2 cellular contexts compared by ENCODE assay signal in the genomic region with DNA sequence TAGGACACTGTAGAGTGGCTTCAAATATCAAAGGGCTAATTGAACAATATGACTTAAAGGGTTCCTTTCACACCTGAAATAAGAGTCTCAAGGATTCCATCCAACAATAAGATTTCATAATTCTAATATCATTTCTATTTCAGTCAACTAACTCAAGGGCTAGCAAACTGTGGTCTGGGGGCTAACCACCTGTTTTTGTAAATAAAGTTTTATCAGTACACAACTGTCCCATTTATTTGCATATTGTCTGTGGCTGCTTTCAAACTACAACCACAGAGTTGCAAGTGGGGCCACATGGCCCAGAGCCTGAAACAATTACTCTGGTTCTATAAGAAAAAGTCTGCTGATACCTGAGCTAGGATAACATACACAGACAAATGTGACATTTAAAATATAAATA.
TF ChIP-seq lines count a peak whose summit lies in the region.

No MANE protein-coding gene starts in this region.

TF ChIP-seq in GM23338, 12 proteins besides CTCF, POLR2A, EP300 and RAD21:
- TF ChIP-seq ZNF331 (CRISPR knock-in tag; IDR thresholded peaks at IDR 0.05; ENCODE audit: low read depth) (no peak), EZH2 (IDR thresholded peaks at IDR 0.05; ENCODE audit: low read depth, unreplicated experiment) (no peak), STAT1 (IDR thresholded peaks at IDR 0.05; ENCODE audit: unreplicated experiment) (no peak), ZNF114 (CRISPR knock-in tag; IDR thresholded peaks at IDR 0.05) (no peak)
- TF ChIP-seq, protein P1, sequence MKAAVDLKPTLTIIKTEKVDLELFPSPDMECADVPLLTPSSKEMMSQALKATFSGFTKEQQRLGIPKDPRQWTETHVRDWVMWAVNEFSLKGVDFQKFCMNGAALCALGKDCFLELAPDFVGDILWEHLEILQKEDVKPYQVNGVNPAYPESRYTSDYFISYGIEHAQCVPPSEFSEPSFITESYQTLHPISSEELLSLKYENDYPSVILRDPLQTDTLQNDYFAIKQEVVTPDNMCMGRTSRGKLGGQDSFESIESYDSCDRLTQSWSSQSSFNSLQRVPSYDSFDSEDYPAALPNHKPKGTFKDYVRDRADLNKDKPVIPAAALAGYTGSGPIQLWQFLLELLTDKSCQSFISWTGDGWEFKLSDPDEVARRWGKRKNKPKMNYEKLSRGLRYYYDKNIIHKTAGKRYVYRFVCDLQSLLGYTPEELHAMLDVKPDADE (IDR thresholded peaks at IDR 0.05): no peak
- TF ChIP-seq, protein P2, sequence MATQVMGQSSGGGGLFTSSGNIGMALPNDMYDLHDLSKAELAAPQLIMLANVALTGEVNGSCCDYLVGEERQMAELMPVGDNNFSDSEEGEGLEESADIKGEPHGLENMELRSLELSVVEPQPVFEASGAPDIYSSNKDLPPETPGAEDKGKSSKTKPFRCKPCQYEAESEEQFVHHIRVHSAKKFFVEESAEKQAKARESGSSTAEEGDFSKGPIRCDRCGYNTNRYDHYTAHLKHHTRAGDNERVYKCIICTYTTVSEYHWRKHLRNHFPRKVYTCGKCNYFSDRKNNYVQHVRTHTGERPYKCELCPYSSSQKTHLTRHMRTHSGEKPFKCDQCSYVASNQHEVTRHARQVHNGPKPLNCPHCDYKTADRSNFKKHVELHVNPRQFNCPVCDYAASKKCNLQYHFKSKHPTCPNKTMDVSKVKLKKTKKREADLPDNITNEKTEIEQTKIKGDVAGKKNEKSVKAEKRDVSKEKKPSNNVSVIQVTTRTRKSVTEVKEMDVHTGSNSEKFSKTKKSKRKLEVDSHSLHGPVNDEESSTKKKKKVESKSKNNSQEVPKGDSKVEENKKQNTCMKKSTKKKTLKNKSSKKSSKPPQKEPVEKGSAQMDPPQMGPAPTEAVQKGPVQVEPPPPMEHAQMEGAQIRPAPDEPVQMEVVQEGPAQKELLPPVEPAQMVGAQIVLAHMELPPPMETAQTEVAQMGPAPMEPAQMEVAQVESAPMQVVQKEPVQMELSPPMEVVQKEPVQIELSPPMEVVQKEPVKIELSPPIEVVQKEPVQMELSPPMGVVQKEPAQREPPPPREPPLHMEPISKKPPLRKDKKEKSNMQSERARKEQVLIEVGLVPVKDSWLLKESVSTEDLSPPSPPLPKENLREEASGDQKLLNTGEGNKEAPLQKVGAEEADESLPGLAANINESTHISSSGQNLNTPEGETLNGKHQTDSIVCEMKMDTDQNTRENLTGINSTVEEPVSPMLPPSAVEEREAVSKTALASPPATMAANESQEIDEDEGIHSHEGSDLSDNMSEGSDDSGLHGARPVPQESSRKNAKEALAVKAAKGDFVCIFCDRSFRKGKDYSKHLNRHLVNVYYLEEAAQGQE (IDR thresholded peaks at IDR 0.05; ENCODE audit: unreplicated experiment): no peak

TF ChIP-seq in GM12878, 131 proteins besides CTCF, POLR2A, EP300 and RAD21:
- TF ChIP-seq POU2F2 (IDR thresholded peaks at IDR 0.05; ENCODE audit: borderline replicate concordance, low read depth, low read length): peak; percentile 35; the same call in 1 of the 3 replicates
- no peak for TF ChIP-seq HDAC2 (IDR thresholded peaks at IDR 0.05)
- TF ChIP-seq, protein P3, sequence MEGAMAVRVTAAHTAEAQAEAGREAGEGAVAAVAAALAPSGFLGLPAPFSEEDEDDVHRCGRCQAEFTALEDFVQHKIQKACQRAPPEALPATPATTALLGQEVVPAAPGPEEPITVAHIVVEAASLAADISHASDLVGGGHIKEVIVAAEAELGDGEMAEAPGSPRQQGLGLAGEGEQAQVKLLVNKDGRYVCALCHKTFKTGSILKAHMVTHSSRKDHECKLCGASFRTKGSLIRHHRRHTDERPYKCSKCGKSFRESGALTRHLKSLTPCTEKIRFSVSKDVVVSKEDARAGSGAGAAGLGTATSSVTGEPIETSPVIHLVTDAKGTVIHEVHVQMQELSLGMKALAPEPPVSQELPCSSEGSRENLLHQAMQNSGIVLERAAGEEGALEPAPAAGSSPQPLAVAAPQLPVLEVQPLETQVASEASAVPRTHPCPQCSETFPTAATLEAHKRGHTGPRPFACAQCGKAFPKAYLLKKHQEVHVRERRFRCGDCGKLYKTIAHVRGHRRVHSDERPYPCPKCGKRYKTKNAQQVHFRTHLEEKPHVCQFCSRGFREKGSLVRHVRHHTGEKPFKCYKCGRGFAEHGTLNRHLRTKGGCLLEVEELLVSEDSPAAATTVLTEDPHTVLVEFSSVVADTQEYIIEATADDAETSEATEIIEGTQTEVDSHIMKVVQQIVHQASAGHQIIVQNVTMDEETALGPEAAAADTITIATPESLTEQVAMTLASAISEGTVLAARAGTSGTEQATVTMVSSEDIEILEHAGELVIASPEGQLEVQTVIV (IDR thresholded peaks at IDR 0.05; ENCODE audit: borderline replicate concordance, partially characterized antibody): no peak
- TF ChIP-seq CREM (IDR thresholded peaks at IDR 0.05; ENCODE audit: low read depth): no peak
- TF ChIP-seq YBX1 (IDR thresholded peaks at IDR 0.05): no peak
- no peak for TF ChIP-seq DPF2 (IDR thresholded peaks at IDR 0.05)
- TF ChIP-seq TCF12 (IDR thresholded peaks at IDR 0.05; ENCODE audit: low read depth, low read length): no peak
- no peak for TF ChIP-seq TCF3 (IDR thresholded peaks at IDR 0.05; ENCODE audit: borderline replicate concordance, insufficient read depth, low read depth, low read length)
- TF ChIP-seq CBX3 (IDR thresholded peaks at IDR 0.05; ENCODE audit: borderline replicate concordance, low read depth): no peak
- TF ChIP-seq SUZ12 (IDR thresholded peaks at IDR 0.05; ENCODE audit: unreplicated experiment): no peak
- TF ChIP-seq MTA2 (IDR thresholded peaks at IDR 0.05; ENCODE audit: low read depth): no peak
- TF ChIP-seq RUNX3 (IDR thresholded peaks at IDR 0.05; ENCODE audit: low read length): peak; percentile 71
- TF ChIP-seq, protein P4, sequence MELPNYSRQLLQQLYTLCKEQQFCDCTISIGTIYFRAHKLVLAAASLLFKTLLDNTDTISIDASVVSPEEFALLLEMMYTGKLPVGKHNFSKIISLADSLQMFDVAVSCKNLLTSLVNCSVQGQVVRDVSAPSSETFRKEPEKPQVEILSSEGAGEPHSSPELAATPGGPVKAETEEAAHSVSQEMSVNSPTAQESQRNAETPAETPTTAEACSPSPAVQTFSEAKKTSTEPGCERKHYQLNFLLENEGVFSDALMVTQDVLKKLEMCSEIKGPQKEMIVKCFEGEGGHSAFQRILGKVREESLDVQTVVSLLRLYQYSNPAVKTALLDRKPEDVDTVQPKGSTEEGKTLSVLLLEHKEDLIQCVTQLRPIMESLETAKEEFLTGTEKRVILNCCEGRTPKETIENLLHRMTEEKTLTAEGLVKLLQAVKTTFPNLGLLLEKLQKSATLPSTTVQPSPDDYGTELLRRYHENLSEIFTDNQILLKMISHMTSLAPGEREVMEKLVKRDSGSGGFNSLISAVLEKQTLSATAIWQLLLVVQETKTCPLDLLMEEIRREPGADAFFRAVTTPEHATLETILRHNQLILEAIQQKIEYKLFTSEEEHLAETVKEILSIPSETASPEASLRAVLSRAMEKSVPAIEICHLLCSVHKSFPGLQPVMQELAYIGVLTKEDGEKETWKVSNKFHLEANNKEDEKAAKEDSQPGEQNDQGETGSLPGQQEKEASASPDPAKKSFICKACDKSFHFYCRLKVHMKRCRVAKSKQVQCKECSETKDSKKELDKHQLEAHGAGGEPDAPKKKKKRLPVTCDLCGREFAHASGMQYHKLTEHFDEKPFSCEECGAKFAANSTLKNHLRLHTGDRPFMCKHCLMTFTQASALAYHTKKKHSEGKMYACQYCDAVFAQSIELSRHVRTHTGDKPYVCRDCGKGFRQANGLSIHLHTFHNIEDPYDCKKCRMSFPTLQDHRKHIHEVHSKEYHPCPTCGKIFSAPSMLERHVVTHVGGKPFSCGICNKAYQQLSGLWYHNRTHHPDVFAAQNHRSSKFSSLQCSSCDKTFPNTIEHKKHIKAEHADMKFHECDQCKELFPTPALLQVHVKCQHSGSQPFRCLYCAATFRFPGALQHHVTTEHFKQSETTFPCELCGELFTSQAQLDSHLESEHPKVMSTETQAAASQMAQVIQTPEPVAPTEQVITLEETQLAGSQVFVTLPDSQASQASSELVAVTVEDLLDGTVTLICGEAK (IDR thresholded peaks at IDR 0.05; ENCODE audit: borderline replicate concordance): peak; percentile 83
- TF ChIP-seq MEF2B (IDR thresholded peaks at IDR 0.05; ENCODE audit: partially characterized antibody, poor library complexity, severe bottlenecking): no peak
- TF ChIP-seq BHLHE40 (IDR thresholded peaks at IDR 0.05; ENCODE audit: borderline replicate concordance in 1 of 2, low read depth in 2 of 2, low read length in 1 of 2): no peak
- TF ChIP-seq RCOR1 (conservative IDR thresholded peaks at IDR 0.05; ENCODE audit: low read depth, low read length): no peak
- TF ChIP-seq CBFB (IDR thresholded peaks at IDR 0.05; ENCODE audit: low read depth): no peak
